Comparison of ENCODE assay signal across 17 cellular contexts in the genomic region with DNA sequence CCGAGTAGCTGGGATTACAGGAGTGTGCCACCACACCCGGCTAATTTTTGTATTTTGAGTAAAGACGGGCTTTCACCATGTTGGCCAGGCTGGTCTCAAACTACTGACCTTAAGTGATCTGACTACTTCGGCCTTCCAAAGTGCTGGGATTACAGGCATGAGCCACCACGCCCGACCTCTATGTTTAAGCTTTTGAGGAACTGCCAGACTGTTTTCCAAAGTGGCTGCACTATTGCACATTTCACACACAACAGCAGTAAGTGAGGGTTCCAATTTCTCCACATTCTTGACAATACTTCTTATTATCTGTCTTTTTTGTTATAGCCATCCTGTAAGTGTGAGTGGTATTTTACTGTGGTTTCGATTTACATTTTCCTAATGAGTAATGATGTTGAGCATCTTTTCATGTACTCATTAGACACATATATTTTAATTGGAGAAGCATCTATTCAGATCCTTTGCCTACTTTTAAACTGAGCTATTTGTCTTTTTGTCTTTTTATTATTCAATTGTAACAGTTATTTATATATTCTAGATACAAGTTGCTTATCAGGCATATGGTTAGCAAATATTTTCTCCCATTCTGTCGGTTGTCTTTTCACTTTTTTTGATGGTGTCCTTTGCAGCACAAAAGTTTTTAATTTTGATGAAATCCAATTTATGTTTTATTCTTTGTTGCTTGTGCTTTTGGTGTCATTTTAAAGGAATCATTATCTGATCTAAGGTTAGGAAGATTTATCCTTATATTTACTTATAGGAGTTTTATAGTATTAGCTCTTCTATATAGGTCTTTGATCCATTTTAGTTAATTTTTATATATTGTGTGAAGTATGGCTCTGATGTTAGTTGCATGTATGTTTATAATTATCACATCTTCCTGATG.
"Had no signal": no experiment of that assay in that cellular context is flagged by ENCODE, and none has a peak within 500 bp of the region (broad histone marks: within the 10 kb centered on the region; RNA-seq: fewer than 3 reads in every experiment).

No MANE protein-coding gene starts in this region.

- DNase-seq: activated CD4-positive, alpha-beta T cell treated with anti-CD3 and anti-CD28 coated beads, Interleukin-2, amount 50 U/mL, for 1 hour; activated gamma-delta T cell treated with Interleukin-2 at 50 U/mL for 16 hours; activated T-cell treated with anti-CD3 and anti-CD28 coated beads, Interleukin-2, amount 50 U/mL, for 1 hour; cerebellar nuclear complex; cortex of kidney; endodermal cell; heart left ventricle; left colon; nucleus accumbens; right lobe of liver; small intestine; stimulated activated CD4-positive, alpha-beta T cell treated with anti-CD3 and anti-CD28 coated beads, Interleukin-15, amount 100 ng/mL, for 24 hours; stomach; T-helper 17 cell had no signal

- ATAC-seq: activated CD4-positive, CD25-positive, alpha-beta regulatory T cell treated with anti-CD3 and anti-CD28 coated beads, Interleukin-2, amount 50 U/mL, for 24 hours; heart left ventricle; left colon; right lobe of liver; stimulated activated memory B cell treated with anti-CD40 and anti-IgM and Interleukin-4, amounts not matched to agents 10 μg/mL and 1 μg/mL and 100 μg/mL, for 72 hours; T-helper 17 cell had no signal

- FAIRE-seq: small intestine, urothelium cell line had no signal
